11 cellular contexts compared by ENCODE assay signal in the genomic region with DNA sequence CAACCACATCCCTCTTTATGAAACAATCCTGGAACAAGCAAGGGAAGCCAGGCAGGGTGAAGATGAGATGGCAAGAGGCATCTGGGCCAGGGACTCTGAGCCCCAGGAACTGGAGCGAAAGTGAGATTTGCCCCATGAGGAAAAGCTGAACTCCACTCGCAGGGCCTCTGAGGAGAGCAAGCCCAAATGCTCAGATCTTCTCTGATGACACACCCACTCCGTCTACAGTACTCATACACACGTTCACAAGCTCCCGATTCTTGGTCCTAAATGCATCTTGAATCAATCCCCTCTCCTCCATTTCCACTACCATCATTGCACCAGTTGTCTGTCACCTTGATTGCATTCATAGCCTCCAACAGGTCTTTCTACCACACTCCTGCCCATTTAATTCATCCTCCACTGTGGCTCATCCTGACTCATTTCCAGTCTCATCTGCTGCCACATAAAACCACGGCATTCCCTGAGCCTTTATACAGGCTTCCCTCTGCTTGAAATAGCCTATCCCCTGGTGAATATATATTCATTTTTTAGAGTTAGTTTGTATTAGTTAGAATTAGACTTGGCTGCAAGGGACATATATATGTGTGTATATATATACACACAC. TPM values are rescaled to one million over a fixed set of nuclear protein-coding genes. Genes with fewer than 3 reads are reported as not detected.
DNase-seq lines count a peak whose midpoint lies in the region; ATAC-seq, FAIRE-seq and TF ChIP-seq lines count a peak whose summit lies in the region.
"Had no signal": no experiment of that assay in that cellular context is flagged by ENCODE, and none has a peak within 500 bp of the region (broad histone marks: within the 10 kb centered on the region; RNA-seq: fewer than 3 reads in every experiment).

No MANE protein-coding gene starts in this region.

- peak; percentile 27 for DNase-seq in HFF-Myc (ENCODE audit: extremely low read depth, low read depth)
- no peak for DNase-seq in K562 (ENCODE audit: extremely low read depth in 1 of 4, low spot score in 3 of 4)
- peak; percentile 95 for DNase-seq in osteoblast (ENCODE audit: insufficient read length, low spot score, missing footprints)
- no peak for DNase-seq in tibial nerve (ENCODE audit: low spot score in 2 of 2)
- no peak for DNase-seq in NCI-H526 treated with DMSO at 0.1 percent for 48 hours (lab: John Stamatoyannopoulos, UW)
- DNase-seq in activated CD4-positive, alpha-beta T cell treated with anti-CD3 and anti-CD28 coated beads, Interleukin-2, amount 50 U/mL, for 1 hour = no peak
- DNase-seq: kidney had no signal

- TF ChIP-seq EP300 in K562 (IDR thresholded peaks at IDR 0.05; ENCODE audit: low read length) (no peak), tibial nerve (IDR thresholded peaks at IDR 0.05) (no peak)

- in situ Hi-C loops in K562 (cut with MboI) = no loop called here

- H3K9me3 ChIP-seq in K562 (replicated peaks; ENCODE audit: control insufficient read depth, insufficient read depth, low read depth, low read length) (no peaks in the 10 kb centered on the region), osteoblast (ENCODE audit: low read depth, low read length) (no peaks in the 10 kb centered on the region), tibial nerve (no peaks in the 10 kb centered on the region)

- FAIRE-seq in K562 (lab: Jason Lieb, UNC) = no peak
- FAIRE-seq: GM18507, kidney had no signal

- no peaks in the 10 kb centered on the region for H3K9me1 ChIP-seq in K562 (ENCODE audit: control insufficient read depth, insufficient read depth, low read length)

- H3K36me3 ChIP-seq in K562 (ENCODE audit: control insufficient read depth, insufficient read depth, low read length) = no peaks in the 10 kb centered on the region
- H3K36me3 ChIP-seq in osteoblast (ENCODE audit: insufficient read depth, low read length) = no peaks in the 10 kb centered on the region
- H3K36me3 ChIP-seq in tibial nerve = no peaks in the 10 kb centered on the region
- H3K36me3 ChIP-seq: neural progenitor cell had no signal

- no peak for TF ChIP-seq RAD21 in K562 (CRISPR knock-in tag; conservative IDR thresholded peaks at IDR 0.05 in 1 of 2, IDR thresholded peaks at IDR 0.05 in 1 of 2)

- peaks cover 20 to 35% of the 10 kb centered on the region in 2 experiments for H3K4me1 ChIP-seq in K562 (replicated peaks in 1 of 2; ENCODE audit: control insufficient read depth in 2 of 2, insufficient read depth in 2 of 2, low read length in 2 of 2)
- H3K4me1 ChIP-seq in osteoblast (ENCODE audit: insufficient read depth, low read length) = peaks cover 36% of the 10 kb centered on the region
- peaks cover 0 to 17% (median 6%) of the 10 kb centered on the region in 4 donors for H3K4me1 ChIP-seq in tibial nerve

- 63% methylated on average over 6 of the region's 6 CpGs for WGBS in K562 (ENCODE audit: insufficient coverage, low coverage, missing lambda C conversion rate)
- WGBS in tibial nerve, 2 donors = 53 to 69% methylated on average over 6 of the region's 6 CpGs

- H3K79me2 ChIP-seq in K562 (ENCODE audit: control insufficient read depth, insufficient read depth, low read length) (peaks cover under 1% of the 10 kb centered on the region; the same call in 1 of the 3 replicates), osteoblast (ENCODE audit: insufficient read depth, low read length) (no peaks in the 10 kb centered on the region)

- POLR2A ChIA-PET in K562 (lab: Yijun Ruan, JAX) = interaction anchor here (1.5 kb wide), 1 partner anchor 10 kb away, joined by 3 read pairs; no protein-coding TSS in a partner anchor

- TF ChIP-seq POLR2A in K562 (conservative IDR thresholded peaks at IDR 0.05) = no peak
- no peak for TF ChIP-seq POLR2A in tibial nerve (IDR thresholded peaks at IDR 0.05)

- CTCF ChIA-PET in K562 (lab: Yijun Ruan, JAX; ENCODE audit: low intra/inter-chr PET ratio) = no interaction called here

- no peak for TF ChIP-seq CTCF in HFF-Myc (IDR thresholded peaks at IDR 0.05; ENCODE audit: low read depth, low read length, missing control alignments)
- TF ChIP-seq CTCF in K562 (IDR thresholded peaks at IDR 0.05 in 2 of 3, conservative IDR thresholded peaks at IDR 0.05 in 1 of 3; ENCODE audit: insufficient read depth in 2 of 3, low read depth in 1 of 3, low read length in 3 of 3) = no peak
- no peak for TF ChIP-seq CTCF in osteoblast (IDR thresholded peaks at IDR 0.05; ENCODE audit: extremely low read depth, low read depth, low read length)
- no peak for TF ChIP-seq CTCF in tibial nerve (IDR thresholded peaks at IDR 0.05)

- intact Hi-C loops in K562 (cut with micrococcal nuclease) = loop anchor here (5.0 kb wide), 1 partner anchor 434 kb away; no protein-coding TSS in a partner anchor

- H3K4me3 ChIP-seq in HFF-Myc (replicated peaks; ENCODE audit: low read depth, low read length) (no peak overlapping the region), K562 (no peak overlapping the region), osteoblast (ENCODE audit: insufficient read depth, low read length) (no peak overlapping the region), tibial nerve (no peak overlapping the region)
- H3K4me3 ChIP-seq: neural progenitor cell had no signal

- H2AFZ ChIP-seq in K562 (ENCODE audit: low read depth, low read length) = peak overlapping the region; percentile 93
- H2AFZ ChIP-seq in osteoblast (ENCODE audit: low read length) = no peak overlapping the region
- H2AFZ ChIP-seq: neural progenitor cell had no signal

- no peak overlapping the region for H3K9ac ChIP-seq in K562 (ENCODE audit: insufficient read depth in 1 of 2, low read depth in 2 of 2, low read length in 2 of 2)
- H3K9ac ChIP-seq: neural progenitor cell had no signal

- ATAC-seq in K562 = no peak

- H3K4me2 ChIP-seq in K562 (ENCODE audit: insufficient read depth, low read length) (no peak overlapping the region), osteoblast (ENCODE audit: insufficient read depth, low read length) (peak overlapping the region; percentile 9)
- H3K4me2 ChIP-seq: neural progenitor cell had no signal

- H4K20me1 ChIP-seq in K562 (replicated peaks; ENCODE audit: control insufficient read depth, insufficient read depth, low read length) (no peaks in the 10 kb centered on the region), osteoblast (ENCODE audit: insufficient read depth, low read length) (no peaks in the 10 kb centered on the region)

- no TSS peak for BruUV-seq in K562 (replicated peaks; lab: Mats Ljungman, UMichigan)

- H3K27me3 ChIP-seq in K562 (ENCODE audit: control insufficient read depth in 2 of 2, insufficient read depth in 2 of 2, low read length in 2 of 2) = no peaks in the 10 kb centered on the region
- no peaks in the 10 kb centered on the region for H3K27me3 ChIP-seq in osteoblast (ENCODE audit: insufficient read depth, low read length)
- no peaks in the 10 kb centered on the region for H3K27me3 ChIP-seq in tibial nerve

- H3K27ac ChIP-seq in K562 (ENCODE audit: extremely low read depth, low read depth, low read length) (no peak overlapping the region), osteoblast (ENCODE audit: low read depth, low read length) (peak overlapping the region; percentile 43), tibial nerve (no peak overlapping the region)
- H3K27ac ChIP-seq: neural progenitor cell had no signal

RNA-seq across cellular contexts. Expression of a gene that starts 1.3 kb away (rescaled TPM):
- not detected in 2 replicates for total RNA-seq in K562 (2011; cell fraction: chromatin; rRNA removed; ENCODE audit: low replicate concordance)
- total RNA-seq in K562 (2011; cell fraction: nucleolus; rRNA removed) = not detected in 2 replicates
- total RNA-seq in K562 (2011; cell fraction: nucleoplasm; rRNA removed) = not detected in 2 replicates
- not detected in 2 replicates for total RNA-seq in K562 (2014; rRNA removed)
- total RNA-seq in K562 (2014; rRNA removed; fragmentation: Illumina TruSeq; extraction: Trizol) = not detected in 2 replicates
- total RNA-seq in K562 (2015; rRNA removed; fragmentation: Illumina TruSeq; extraction: Trizol) = not detected in 2 replicates
- total RNA-seq in K562 (2021) = 0.67 TPM in 1 of 2 replicates, not detected in the other
- not detected in 2 replicates for polyA plus RNA-seq in K562 (2011; rRNA removed)
- 0.03 TPM in 1 of 2 replicates, not detected in the other for polyA plus RNA-seq in K562 (2011; cell fraction: cytosol; rRNA removed)
- polyA plus RNA-seq in K562 (2011; cell fraction: nucleus; rRNA removed) = not detected in 2 replicates
- not detected in 2 replicates for polyA plus RNA-seq in K562 (2012)
- polyA plus RNA-seq in K562 (2014; fragmentation: Illumina TruSeq; extraction: Trizol) = not detected in 2 replicates
- polyA plus RNA-seq in K562 (2014; fragmentation: Nextera tagmentation; extraction: Ambion mirVana) = not detected
- not detected in 2 replicates for polyA plus RNA-seq in K562 (2014; rRNA removed)
- not detected in 2 replicates for polyA minus RNA-seq in K562 (2011; rRNA and poly(A)+ RNA removed)
- not detected in 2 replicates for polyA minus RNA-seq in K562 (2011; cell fraction: cytosol; rRNA and poly(A)+ RNA removed)
- not detected in 2 replicates for polyA minus RNA-seq in K562 (2011; cell fraction: nucleus; rRNA and poly(A)+ RNA removed)
- under 0.01 TPM in 1 of 2 replicates, not detected in the other for total RNA-seq in osteoblast
- not detected for total RNA-seq in tibial nerve
- total RNA-seq: epithelial cell of proximal tubule; kidney; T-helper 2 cell treated with Interferon-gamma antibody and Interleukin-4, amounts not matched to agents 100 ng/mL and 5 ng/mL, for 36 hours had no signal

RNA-seq across cellular contexts. Expression of a gene that starts 5.1 kb away (rescaled TPM):
- 120 and 142 TPM in 2 replicates for total RNA-seq in K562 (2011; cell fraction: chromatin; rRNA removed; ENCODE audit: low replicate concordance)
- 64.1 and 76.7 TPM in 2 replicates for total RNA-seq in K562 (2011; cell fraction: nucleolus; rRNA removed)
- 77.9 and 94.5 TPM in 2 replicates for total RNA-seq in K562 (2011; cell fraction: nucleoplasm; rRNA removed)
- total RNA-seq in K562 (2014; rRNA removed) = 67.0 and 80.2 TPM in 2 replicates
- 94.1 and 104 TPM in 2 replicates for total RNA-seq in K562 (2014; rRNA removed; fragmentation: Illumina TruSeq; extraction: Trizol)
- 83.8 and 85.1 TPM in 2 replicates for total RNA-seq in K562 (2015; rRNA removed; fragmentation: Illumina TruSeq; extraction: Trizol)
- 83.8 and 88.6 TPM in 2 replicates for total RNA-seq in K562 (2021)
- polyA plus RNA-seq in K562 (2011; rRNA removed) = 89.3 and 120 TPM in 2 replicates
- 55.3 and 65.6 TPM in 2 replicates for polyA plus RNA-seq in K562 (2011; cell fraction: cytosol; rRNA removed)
- 95.7 and 103 TPM in 2 replicates for polyA plus RNA-seq in K562 (2011; cell fraction: nucleus; rRNA removed)
- 50.1 and 76.2 TPM in 2 replicates for polyA plus RNA-seq in K562 (2012)
- polyA plus RNA-seq in K562 (2014; fragmentation: Illumina TruSeq; extraction: Trizol) = 83.9 and 96.8 TPM in 2 replicates
- 10 to 100 TPM; 13.0 to 17.2 TPM for polyA plus RNA-seq in K562 (2014; fragmentation: Nextera tagmentation; extraction: Ambion mirVana)
- polyA plus RNA-seq in K562 (2014; rRNA removed) = 66.3 and 77.5 TPM in 2 replicates
- 126 and 135 TPM in 2 replicates for polyA minus RNA-seq in K562 (2011; rRNA and poly(A)+ RNA removed)
- 63.5 and 68.0 TPM in 2 replicates for polyA minus RNA-seq in K562 (2011; cell fraction: cytosol; rRNA and poly(A)+ RNA removed)
- 63.0 and 97.1 TPM in 2 replicates for polyA minus RNA-seq in K562 (2011; cell fraction: nucleus; rRNA and poly(A)+ RNA removed)
- 27.1 and 36.2 TPM in 2 replicates for total RNA-seq in osteoblast
- total RNA-seq in tibial nerve = 10 to 100 TPM; 11.4 to 28.5 (median 23.8) TPM

RNA-seq across cellular contexts. Expression of a gene that starts 20.2 kb away (rescaled TPM):
- 15.6 and 21.6 TPM in 2 replicates for total RNA-seq in K562 (2011; cell fraction: chromatin; rRNA removed; ENCODE audit: low replicate concordance)
- 11.8 and 13.9 TPM in 2 replicates for total RNA-seq in K562 (2011; cell fraction: nucleolus; rRNA removed)
- 14.7 and 15.7 TPM in 2 replicates for total RNA-seq in K562 (2011; cell fraction: nucleoplasm; rRNA removed)
- total RNA-seq in K562 (2014; rRNA removed) (25.1 and 28.0 TPM in 2 replicates), K562 (2014; rRNA removed; fragmentation: Illumina TruSeq; extraction: Trizol) (20.5 and 24.2 TPM in 2 replicates), K562 (2015; rRNA removed; fragmentation: Illumina TruSeq; extraction: Trizol) (30.7 and 31.1 TPM in 2 replicates), K562 (2021) (19.9 and 22.9 TPM in 2 replicates), osteoblast (12.7 and 14.5 TPM in 2 replicates), tibial nerve (10 to 100 TPM; 13.1 to 28.2 (median 20.3) TPM)
- polyA plus RNA-seq in K562 (2011; rRNA removed) (23.9 and 27.1 TPM in 2 replicates), K562 (2014; fragmentation: Illumina TruSeq; extraction: Trizol) (32.5 and 34.1 TPM in 2 replicates), K562 (2014; fragmentation: Nextera tagmentation; extraction: Ambion mirVana) (10 to 100 TPM in 1 of 2 experiments, 1 to 10 TPM in 1; 9.5 to 10.6 TPM), K562 (2014; rRNA removed) (27.1 and 28.2 TPM in 2 replicates)
- polyA plus RNA-seq in K562 (2011; cell fraction: cytosol; rRNA removed) = 22.8 and 30.1 TPM in 2 replicates
- polyA plus RNA-seq in K562 (2011; cell fraction: nucleus; rRNA removed) = 21.3 and 23.8 TPM in 2 replicates
- polyA plus RNA-seq in K562 (2012) = 14.8 and 19.9 TPM in 2 replicates
- polyA minus RNA-seq in K562 (2011; rRNA and poly(A)+ RNA removed) = 34.5 and 34.7 TPM in 2 replicates
- 15.0 and 16.0 TPM in 2 replicates for polyA minus RNA-seq in K562 (2011; cell fraction: cytosol; rRNA and poly(A)+ RNA removed)
- 10.0 and 16.0 TPM in 2 replicates for polyA minus RNA-seq in K562 (2011; cell fraction: nucleus; rRNA and poly(A)+ RNA removed)

RNA-seq across cellular contexts. Expression of a gene that starts 30.1 kb away (rescaled TPM):
- 0.32 TPM in 1 of 2 replicates, not detected in the other for total RNA-seq in K562 (2011; cell fraction: chromatin; rRNA removed; ENCODE audit: low replicate concordance)
- not detected in 2 replicates for total RNA-seq in K562 (2011; cell fraction: nucleolus; rRNA removed)
- total RNA-seq in K562 (2011; cell fraction: nucleoplasm; rRNA removed) = not detected in 2 replicates
- total RNA-seq in K562 (2014; rRNA removed) (not detected in 2 replicates), K562 (2014; rRNA removed; fragmentation: Illumina TruSeq; extraction: Trizol) (not detected in 2 replicates), K562 (2015; rRNA removed; fragmentation: Illumina TruSeq; extraction: Trizol) (not detected in 2 replicates), K562 (2021) (not detected in 2 replicates), osteoblast (not detected in 2 replicates), tibial nerve (not detected)
- polyA plus RNA-seq in K562 (2011; rRNA removed) (not detected in 2 replicates), K562 (2014; fragmentation: Illumina TruSeq; extraction: Trizol) (not detected in 2 replicates), K562 (2014; fragmentation: Nextera tagmentation; extraction: Ambion mirVana) (not detected), K562 (2014; rRNA removed) (0.07 and 0.11 TPM in 2 replicates)
- not detected in 2 replicates for polyA plus RNA-seq in K562 (2011; cell fraction: cytosol; rRNA removed)
- not detected in 2 replicates for polyA plus RNA-seq in K562 (2011; cell fraction: nucleus; rRNA removed)
- polyA plus RNA-seq in K562 (2012) = 0.10 TPM in 1 of 2 replicates, not detected in the other
- not detected in 2 replicates for polyA minus RNA-seq in K562 (2011; rRNA and poly(A)+ RNA removed)
- polyA minus RNA-seq in K562 (2011; cell fraction: cytosol; rRNA and poly(A)+ RNA removed) = not detected in 2 replicates
- polyA minus RNA-seq in K562 (2011; cell fraction: nucleus; rRNA and poly(A)+ RNA removed) = not detected in 2 replicates
- total RNA-seq: epithelial cell of proximal tubule; kidney; T-helper 2 cell treated with Interferon-gamma antibody and Interleukin-4, amounts not matched to agents 100 ng/mL and 5 ng/mL, for 36 hours had no signal

RNA-seq across cellular contexts. Expression of a gene that starts 36.7 kb away (rescaled TPM):
- total RNA-seq in K562 (2011; cell fraction: chromatin; rRNA removed; ENCODE audit: low replicate concordance) = not detected in 2 replicates
- total RNA-seq in K562 (2011; cell fraction: nucleolus; rRNA removed) = not detected in 2 replicates
- not detected in 2 replicates for total RNA-seq in K562 (2011; cell fraction: nucleoplasm; rRNA removed)
- total RNA-seq in K562 (2014; rRNA removed) (not detected in 2 replicates), K562 (2014; rRNA removed; fragmentation: Illumina TruSeq; extraction: Trizol) (not detected in 2 replicates), K562 (2015; rRNA removed; fragmentation: Illumina TruSeq; extraction: Trizol) (not detected in 2 replicates), K562 (2021) (1.1 and 1.7 TPM in 2 replicates), osteoblast (not detected in 2 replicates), tibial nerve (not detected)
- polyA plus RNA-seq in K562 (2011; rRNA removed) (not detected in 2 replicates), K562 (2014; fragmentation: Illumina TruSeq; extraction: Trizol) (not detected in 2 replicates), K562 (2014; fragmentation: Nextera tagmentation; extraction: Ambion mirVana) (not detected), K562 (2014; rRNA removed) (not detected in 2 replicates)
- polyA plus RNA-seq in K562 (2011; cell fraction: cytosol; rRNA removed) = not detected in 2 replicates
- polyA plus RNA-seq in K562 (2011; cell fraction: nucleus; rRNA removed) = not detected in 2 replicates
- polyA plus RNA-seq in K562 (2012) = not detected in 2 replicates
- polyA minus RNA-seq in K562 (2011; rRNA and poly(A)+ RNA removed) = not detected in 2 replicates
- not detected in 2 replicates for polyA minus RNA-seq in K562 (2011; cell fraction: cytosol; rRNA and poly(A)+ RNA removed)
- polyA minus RNA-seq in K562 (2011; cell fraction: nucleus; rRNA and poly(A)+ RNA removed) = not detected in 2 replicates
- total RNA-seq: epithelial cell of proximal tubule; kidney; T-helper 2 cell treated with Interferon-gamma antibody and Interleukin-4, amounts not matched to agents 100 ng/mL and 5 ng/mL, for 36 hours had no signal

Comparison
In these comparisons a context has a peak if more than half of its experiments do, and no peak if none do; other contexts are left out.
1. DNase-seq: peak in HFF-Myc (single experiment) and osteoblast (single experiment); none in K562 (0 of 4), tibial nerve (0 of 2), NCI-H526 treated with DMSO at 0.1 percent for 48 hours (single experiment) and activated CD4-positive, alpha-beta T cell treated with anti-CD3 and anti-CD28 coated beads, Interleukin-2, amount 50 U/mL, for 1 hour (single experiment).